Comparison of ENCODE assay signal across 21 cellular contexts in the genomic region with DNA sequence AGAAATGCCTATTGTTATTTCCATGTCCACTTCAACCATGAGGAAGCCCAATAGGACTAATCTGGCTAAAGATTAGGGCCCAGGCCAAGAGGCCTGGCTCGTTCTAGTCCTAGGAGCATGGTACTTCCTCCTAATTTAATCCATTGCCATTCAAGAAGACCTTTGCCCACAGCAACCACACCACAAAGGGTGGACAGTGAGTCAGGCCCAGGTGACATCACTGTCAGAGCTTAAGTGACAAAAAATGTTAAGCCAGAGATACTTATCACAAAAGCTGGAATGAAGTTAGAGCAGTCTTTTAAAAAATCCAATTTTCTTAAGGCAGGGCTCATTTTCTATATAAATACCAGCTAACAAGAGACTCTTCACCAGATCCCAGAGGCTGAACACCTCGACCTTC. TPM values are rescaled to one million over a fixed set of nuclear protein-coding genes. Genes with fewer than 3 reads are reported as not detected.
"Had no signal": no experiment of that assay in that cellular context is flagged by ENCODE, and none has a peak within 500 bp of the region (broad histone marks: within the 10 kb centered on the region; RNA-seq: fewer than 3 reads in every experiment).

Gene SPRR3 (plus strand): TSS at position 368 of the 400 bp plus-strand sequence. CDS start 1,272 bp downstream, outside the sequence.

- H3K27ac Mint-ChIP-seq: activated B cell treated with CpG ODN at 0.5 μM for 24 hours; activated CD4-positive, alpha-beta memory T cell treated with anti-CD3 and anti-CD28 coated beads for 36 hours; activated naive CD8-positive, alpha-beta T cell; activated T-helper 1 cell treated with anti-CD3 and anti-CD28 coated beads, Interleukin-12 subunit alpha, Interleukin-12 subunit beta, Interleukin-2, Interleukin-4 antibody, amounts not matched to agents 30 ng/mL and 10 ng/mL and 1 ng/mL, durations not matched to agents 14 hours and 24 hours and 36 hours; dendritic cell treated with granulocyte-macrophage colony-stimulating factor and Interleukin-4, amounts not matched to agents 40 ng/mL and 50 ng/mL, for 4 days; mesothelial cell of epicardium; nephron had no signal

- H3K36me3 Mint-ChIP-seq: activated CD4-positive, alpha-beta memory T cell treated with anti-CD3 and anti-CD28 coated beads for 36 hours; activated naive CD8-positive, alpha-beta T cell; mesothelial cell of epicardium had no signal

- H3K9me3 Mint-ChIP-seq: activated CD4-positive, alpha-beta memory T cell treated with anti-CD3 and anti-CD28 coated beads for 36 hours; activated T-helper 1 cell treated with anti-CD3 and anti-CD28 coated beads, Interleukin-12 subunit alpha, Interleukin-12 subunit beta, Interleukin-2, Interleukin-4 antibody, amounts not matched to agents 30 ng/mL and 10 ng/mL and 1 ng/mL, durations not matched to agents 14 hours and 24 hours and 36 hours; dendritic cell treated with granulocyte-macrophage colony-stimulating factor and Interleukin-4, amounts not matched to agents 40 ng/mL and 50 ng/mL, for 4 days; mesothelial cell of epicardium had no signal

- H3K27ac ChIP-seq: cardiac muscle cell, gastrocnemius medialis, hepatocyte, lower lobe of right lung, tibial artery had no signal

- H3K4me3 ChIP-seq: cardiac muscle cell, gastrocnemius medialis, hepatocyte, lower lobe of right lung, tibial artery had no signal

- DNase-seq: activated B cell treated with CpG ODN at 0.5 μM for 24 hours; activated CD4-positive, alpha-beta memory T cell treated with anti-CD3 and anti-CD28 coated beads for 36 hours; activated CD4-positive, alpha-beta T cell treated with anti-CD3 and anti-CD28 coated beads for 4 hours; activated T-cell treated with anti-CD3 and anti-CD28 coated beads for 4 hours; effector memory CD4-positive, alpha-beta T cell; gastrocnemius medialis; left colon; lower lobe of right lung; stimulated activated CD4-positive, alpha-beta T cell treated with anti-CD3 and anti-CD28 coated beads, Interleukin-2, amount 100 ng/mL, for 24 hours; stimulated activated naive CD8-positive, alpha-beta T cell treated with anti-CD3 and anti-CD28 coated beads, Interleukin-15, Interleukin-2, amounts not matched to agents 100 U/mL and 50 U/mL, for 24 hours; substantia nigra; tibial artery had no signal

- H3K9me3 ChIP-seq: gastrocnemius medialis, lower lobe of right lung, tibial artery had no signal

- H3K27me3 ChIP-seq: cardiac muscle cell, gastrocnemius medialis, hepatocyte, tibial artery had no signal

- H3K4me1 Mint-ChIP-seq: activated B cell treated with CpG ODN at 0.5 μM for 24 hours, mesothelial cell of epicardium, nephron had no signal

- ATAC-seq: gastrocnemius medialis; left colon; lower lobe of right lung; stimulated activated naive CD8-positive, alpha-beta T cell treated with anti-CD3 and anti-CD28 coated beads, Interleukin-15, Interleukin-2, amounts not matched to agents 100 U/mL and 50 U/mL, for 24 hours had no signal

- H3K4me3 Mint-ChIP-seq: activated B cell treated with CpG ODN at 0.5 μM for 24 hours; activated CD4-positive, alpha-beta memory T cell treated with anti-CD3 and anti-CD28 coated beads for 36 hours; activated naive CD8-positive, alpha-beta T cell; activated T-helper 1 cell treated with anti-CD3 and anti-CD28 coated beads, Interleukin-12 subunit alpha, Interleukin-12 subunit beta, Interleukin-2, Interleukin-4 antibody, amounts not matched to agents 30 ng/mL and 10 ng/mL and 1 ng/mL, durations not matched to agents 14 hours and 24 hours and 36 hours; dendritic cell treated with granulocyte-macrophage colony-stimulating factor and Interleukin-4, amounts not matched to agents 40 ng/mL and 50 ng/mL, for 4 days; mesothelial cell of epicardium; nephron had no signal

- H3K79me2 ChIP-seq: hepatocyte had no signal

- H2AFZ ChIP-seq: hepatocyte had no signal

- H3K4me2 ChIP-seq: hepatocyte had no signal

- H3K36me3 ChIP-seq: cardiac muscle cell, gastrocnemius medialis, lower lobe of right lung, tibial artery had no signal

- H3K4me1 ChIP-seq: gastrocnemius medialis, lower lobe of right lung, tibial artery had no signal

RNA-seq across cellular contexts. Expression of gene SPRR3, which starts in this region (rescaled TPM):
- total RNA-seq: activated B cell treated with CpG ODN at 0.5 μM for 24 hours; activated CD4-positive, alpha-beta memory T cell treated with anti-CD3 and anti-CD28 coated beads for 36 hours; activated T-helper 1 cell treated with anti-CD3 and anti-CD28 coated beads, Interleukin-12 subunit alpha, Interleukin-12 subunit beta, Interleukin-2, Interleukin-4 antibody, amounts not matched to agents 30 ng/mL and 10 ng/mL and 1 ng/mL, durations not matched to agents 14 hours and 24 hours and 36 hours; cardiac muscle cell; chondrocyte; gastrocnemius medialis; hepatocyte; left colon; lower lobe of right lung; mesothelial cell of epicardium; renal cortical epithelial cell had no signal
- polyA plus RNA-seq: cardiac muscle cell had no signal
